8 cellular contexts compared by ENCODE assay signal in genomic region chr9:36189978-36190377, GRCh38. TPM values are rescaled to one million over a fixed set of nuclear protein-coding genes. Genes with fewer than 3 reads are reported as not detected.
DNase-seq lines count a peak whose midpoint lies in the region; ATAC-seq and TF ChIP-seq lines count a peak whose summit lies in the region.

No MANE protein-coding gene starts in this region.

- H3K9me2 ChIP-seq in GM23338 (ENCODE audit: insufficient read depth), result peaks cover 11% of the 10 kb centered on the region; the same call in 1 of the 2 replicates

- peak overlapping the region; percentile 91 for H3K27ac Mint-ChIP-seq in GM23338

- peaks cover 6% of the 10 kb centered on the region for H3F3A ChIP-seq in GM23338 (replicated peaks; ENCODE audit: low read depth)

- H3K4me3 ChIP-seq in GM23338, result peak overlapping the region; percentile 98
- H3K4me3 ChIP-seq in SJCRH30, result peak overlapping the region; percentile 80
- peak overlapping the region; percentile 96 for H3K4me3 ChIP-seq in fibroblast of pulmonary artery (replicated peaks; ENCODE audit: low read depth, low read length)
- peak overlapping the region; percentile 86 to 98 (median 90) for H3K4me3 ChIP-seq in sigmoid colon

- TF ChIP-seq POLR2A in sigmoid colon (IDR thresholded peaks at IDR 0.05), result no peak

- no peaks in the 10 kb centered on the region for H3K27me3 ChIP-seq in GM23338 (ENCODE audit: insufficient read depth)
- no peaks in the 10 kb centered on the region for H3K27me3 ChIP-seq in SJCRH30
- H3K27me3 ChIP-seq in sigmoid colon, result no peaks in the 10 kb centered on the region

- H3K27ac ChIP-seq in GM23338 (ENCODE audit: low read depth), result peak overlapping the region; percentile 77
- H3K27ac ChIP-seq in SJCRH30, result peak overlapping the region; percentile 64
- peak overlapping the region; percentile 90 to 95 (median 92) for H3K27ac ChIP-seq in sigmoid colon

- H3K9me3 Mint-ChIP-seq in GM23338, result no peaks in the 10 kb centered on the region; the same call in 2 of the 3 replicates

- H3K4me1 ChIP-seq in GM23338 (ENCODE audit: insufficient read depth) (peaks cover 23% of the 10 kb centered on the region), SJCRH30 (peaks cover 23% of the 10 kb centered on the region), sigmoid colon (peaks cover 0 to 44% (median 40%) of the 10 kb centered on the region in 4 donors)

- H3K4me1 Mint-ChIP-seq in GM23338, result peaks cover 31% of the 10 kb centered on the region

- ATAC-seq in GM23338, result peak; percentile 2; the same call in 1 of the 3 replicates
- no peak for ATAC-seq in GM18907 (IDR thresholded peaks at IDR 0.05; ENCODE audit: unreplicated experiment)
- ATAC-seq in GM21515 (IDR thresholded peaks at IDR 0.05; ENCODE audit: unreplicated experiment), result no peak

- peaks cover 14% of the 10 kb centered on the region for H3K27me3 Mint-ChIP-seq in GM23338 (ENCODE audit: insufficient read depth, low read depth, poor library complexity)

- no peak overlapping the region for H2AFZ ChIP-seq in GM23338

- DNase-seq in GM23338 (ENCODE audit: low spot score) (peak; percentile 53), SJCRH30 (peak in 1 of 2 experiments; percentile 30), fibroblast of pulmonary artery (ENCODE audit: low read depth) (no peak), sigmoid colon (peak; percentile 53), NCI-H2227 (lab: John Stamatoyannopoulos, UW; ENCODE audit: unreplicated experiment) (no peak)
- no peak for DNase-seq in stimulated activated CD4-positive, alpha-beta T cell treated with anti-CD3 and anti-CD28 coated beads, Interleukin-4, amount 100 ng/mL, for 1 hour

- no peak for TF ChIP-seq EP300 in sigmoid colon (IDR thresholded peaks at IDR 0.05)

- peak overlapping the region; percentile 72 for H3K4me2 ChIP-seq in GM23338

- peak overlapping the region; percentile 94 for H3K4me3 Mint-ChIP-seq in GM23338

- peaks cover 41% of the 10 kb centered on the region for H3K79me2 ChIP-seq in GM23338 (replicated peaks; ENCODE audit: insufficient read depth)

- no peaks in the 10 kb centered on the region for H3K9me3 ChIP-seq in SJCRH30 (replicated peaks)
- H3K9me3 ChIP-seq in sigmoid colon, result no peaks in the 10 kb centered on the region

- intact Hi-C loops in sigmoid colon (cut with DNase I), result loop anchor here (2.0 to 5.0 kb wide), 5 partner anchors 53 to 297 kb away; partner anchors contain the start of genes GLIPR2 and GNE

- TF ChIP-seq CTCF in GM23338 (conservative IDR thresholded peaks at IDR 0.05; ENCODE audit: low read depth in 2 of 2) (no peak), fibroblast of pulmonary artery (IDR thresholded peaks at IDR 0.05; ENCODE audit: low read length, missing control alignments) (no peak), sigmoid colon (IDR thresholded peaks at IDR 0.05) (no peak)

- H3K36me3 ChIP-seq in GM23338 (ENCODE audit: insufficient read depth) (no peaks in the 10 kb centered on the region), SJCRH30 (peaks cover 5% of the 10 kb centered on the region; the same call in 1 of the 2 replicates), sigmoid colon (no peaks in the 10 kb centered on the region)

- peaks cover 25% of the 10 kb centered on the region for H4K20me1 ChIP-seq in GM23338 (replicated peaks; ENCODE audit: insufficient read depth)

- 3 to 11% methylated on average over 9 of the region's 9 CpGs for WGBS in sigmoid colon, 2 donors

- H3K36me3 Mint-ChIP-seq in GM23338 (ENCODE audit: low read depth), result peaks cover 12% of the 10 kb centered on the region

TF ChIP-seq in GM23338, 12 proteins besides CTCF, POLR2A, EP300 and RAD21:
- TF ChIP-seq REST (IDR thresholded peaks at IDR 0.05; ENCODE audit: unreplicated experiment) (no peak), ZNF114 (CRISPR knock-in tag; IDR thresholded peaks at IDR 0.05) (no peak), POLR2AphosphoS5 (IDR thresholded peaks at IDR 0.05; ENCODE audit: low read depth) (no peak), STAT1 (IDR thresholded peaks at IDR 0.05; ENCODE audit: unreplicated experiment) (no peak), ETS1 (IDR thresholded peaks at IDR 0.05) (no peak), CREB1 (CRISPR knock-in tag; IDR thresholded peaks at IDR 0.05; ENCODE audit: low read depth) (no peak), EZH2 (IDR thresholded peaks at IDR 0.05; ENCODE audit: low read depth, unreplicated experiment) (no peak), NANOG (IDR thresholded peaks at IDR 0.05; ENCODE audit: borderline replicate concordance) (no peak), EZH2phosphoT487 (IDR thresholded peaks at IDR 0.05; ENCODE audit: unreplicated experiment) (no peak)

RNA-seq across cellular contexts. Expression of gene CLTA, which starts 0.7 kb away (rescaled TPM):
- total RNA-seq in GM23338 (2014; rRNA removed; shearing (Covaris generic)), result 259 and 288 TPM in 2 replicates
- polyA plus RNA-seq in GM23338 (2016; fragmentation: Nextera tagmentation; extraction: Ambion mirVana) (223 and 229 TPM in 2 replicates), sigmoid colon (100 to 1,000 TPM; 293 to 299 (median 295) TPM)
- total RNA-seq in SJCRH30 (2014; rRNA removed; shearing (Covaris generic)), result 175 and 179 TPM in 2 replicates
- total RNA-seq in sigmoid colon, result 100 to 1,000 TPM; 151 to 176 (median 169) TPM

RNA-seq across cellular contexts. Expression of gene CCIN, which starts 20.8 kb away (rescaled TPM):
- 0.14 TPM in 1 of 2 replicates, not detected in the other for total RNA-seq in GM23338 (2014; rRNA removed; shearing (Covaris generic))
- polyA plus RNA-seq in GM23338 (2016; fragmentation: Nextera tagmentation; extraction: Ambion mirVana) (not detected in 2 replicates), sigmoid colon (under 1 TPM in 1 of 3 donors, not detected in 2; 0.07 TPM)
- 0.05 and 0.24 TPM in 2 replicates for total RNA-seq in SJCRH30 (2014; rRNA removed; shearing (Covaris generic))
- total RNA-seq in sigmoid colon, result 1 to 10 TPM in 1 of 4 donors, under 1 TPM in 2, not detected in 1; 0.71 to 2.5 (median 0.95) TPM

RNA-seq across cellular contexts. Expression of gene GLIPR2, which starts 53.4 kb away (rescaled TPM):
- total RNA-seq in GM23338 (2014; rRNA removed; shearing (Covaris generic)), result 4.4 and 5.1 TPM in 2 replicates
- polyA plus RNA-seq in GM23338 (2016; fragmentation: Nextera tagmentation; extraction: Ambion mirVana) (5.7 and 7.0 TPM in 2 replicates), sigmoid colon (10 to 100 TPM; 29.8 to 42.0 (median 32.5) TPM)
- 26.3 and 27.1 TPM in 2 replicates for total RNA-seq in SJCRH30 (2014; rRNA removed; shearing (Covaris generic))
- 10 to 100 TPM; 57.3 to 90.6 (median 77.6) TPM for total RNA-seq in sigmoid colon

Comparison
In these comparisons a context has a peak if more than half of its experiments do, and no peak if none do; other contexts are left out.
1. DNase-seq: peak in GM23338 (single experiment) and sigmoid colon (single experiment); none in fibroblast of pulmonary artery (single experiment), NCI-H2227 (single experiment) and stimulated activated CD4-positive, alpha-beta T cell treated with anti-CD3 and anti-CD28 coated beads, Interleukin-4, amount 100 ng/mL, for 1 hour (single experiment).
2. Peak in every context shown above with its lines, with median percentiles within 50 percentile points of each other: H3K27ac ChIP-seq and H3K4me3 ChIP-seq.